ENCODE assay signal across 13 cellular contexts in the genomic region with DNA sequence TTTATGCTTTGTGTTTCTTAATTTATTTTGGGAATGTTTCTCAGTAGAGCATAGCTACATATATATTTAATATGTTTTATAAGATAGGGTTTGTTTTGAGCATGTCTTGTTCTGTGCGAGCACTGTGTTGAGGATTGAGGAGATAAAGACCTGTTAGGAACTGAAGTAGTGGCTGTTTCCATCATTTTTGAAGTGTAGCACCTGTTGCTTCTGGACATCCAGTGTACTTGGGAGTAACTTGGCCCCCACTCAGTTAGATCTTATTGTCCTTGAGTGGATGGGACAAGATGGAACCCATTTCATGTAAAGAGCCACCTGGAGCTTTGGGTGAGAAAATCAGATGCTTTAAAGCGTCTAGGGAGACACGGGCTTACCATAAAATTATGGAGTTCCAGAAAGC.
"Had no signal": no experiment of that assay in that cellular context is flagged by ENCODE, and none has a peak within 500 bp of the region (broad histone marks: within the 10 kb centered on the region; RNA-seq: fewer than 3 reads in every experiment).

No MANE protein-coding gene starts in this region.

- DNase-seq: activated CD4-positive, CD25-positive, alpha-beta regulatory T cell treated with anti-CD3 and anti-CD28 coated beads, Interleukin-2, amount 50 U/mL, for 72 hours; activated naive CD4-positive, alpha-beta T cell treated with anti-CD3 and anti-CD28 coated beads, Interleukin-2, amount 50 U/mL, for 16 hours; activated naive CD8-positive, alpha-beta T cell treated with anti-CD3 and anti-CD28 coated beads, Interleukin-2, amount 10 ng/mL, durations not matched to agents 7 days and 5 days; NCI-H510A; Peyer's patch had no signal

- H3K27me3 ChIP-seq: adrenal gland, breast epithelium, Peyer's patch, SJSA1 had no signal

- H3K9me3 ChIP-seq: adrenal gland, breast epithelium, Peyer's patch, SJSA1 had no signal

- H3K27me3 Mint-ChIP-seq: activated CD4-positive, alpha-beta memory T cell treated with anti-CD3 and anti-CD28 coated beads for 36 hours; activated CD4-positive, alpha-beta T cell treated with anti-CD3 and anti-CD28 coated beads, Interleukin-2, amount 10 ng/mL, durations not matched to agents 7 days and 5 days; activated naive CD8-positive, alpha-beta T cell treated with anti-CD3 and anti-CD28 coated beads, Interleukin-2, amount 10 ng/mL, durations not matched to agents 7 days and 5 days had no signal

- H3K36me3 ChIP-seq: breast epithelium, SJSA1 had no signal

- H3K9me3 Mint-ChIP-seq: activated CD4-positive, alpha-beta memory T cell treated with anti-CD3 and anti-CD28 coated beads for 36 hours; activated CD4-positive, alpha-beta T cell treated with anti-CD3 and anti-CD28 coated beads, Interleukin-2, amount 10 ng/mL, durations not matched to agents 7 days and 5 days; activated naive CD8-positive, alpha-beta T cell treated with anti-CD3 and anti-CD28 coated beads, Interleukin-2, amount 10 ng/mL, durations not matched to agents 7 days and 5 days; T-helper 1 cell treated with Interleukin-12 subunit alpha and Interleukin-12 subunit beta and Interleukin-4 antibody, amounts not matched to agents 30 μg/mL and 1 μg/mL, for 36 hours had no signal

- H3K27ac ChIP-seq: breast epithelium, RWPE1, SJSA1 had no signal

- H3K4me1 ChIP-seq: Peyer's patch, SJSA1 had no signal

- H3K4me3 ChIP-seq: adrenal gland, breast epithelium, K562, Peyer's patch, SJSA1 had no signal

- H3K36me3 Mint-ChIP-seq: activated naive CD8-positive, alpha-beta T cell treated with anti-CD3 and anti-CD28 coated beads, Interleukin-2, amount 10 ng/mL, durations not matched to agents 7 days and 5 days had no signal

- H3K27ac Mint-ChIP-seq: activated CD4-positive, alpha-beta memory T cell treated with anti-CD3 and anti-CD28 coated beads for 36 hours; activated naive CD8-positive, alpha-beta T cell treated with anti-CD3 and anti-CD28 coated beads, Interleukin-2, amount 10 ng/mL, durations not matched to agents 7 days and 5 days; T-helper 1 cell treated with Interleukin-12 subunit alpha and Interleukin-12 subunit beta and Interleukin-4 antibody, amounts not matched to agents 30 μg/mL and 1 μg/mL, for 36 hours had no signal

- H3K4me3 Mint-ChIP-seq: activated CD4-positive, alpha-beta memory T cell treated with anti-CD3 and anti-CD28 coated beads for 36 hours; activated CD4-positive, alpha-beta T cell treated with anti-CD3 and anti-CD28 coated beads, Interleukin-2, amount 10 ng/mL, durations not matched to agents 7 days and 5 days; activated naive CD8-positive, alpha-beta T cell treated with anti-CD3 and anti-CD28 coated beads, Interleukin-2, amount 10 ng/mL, durations not matched to agents 7 days and 5 days; T-helper 1 cell treated with Interleukin-12 subunit alpha and Interleukin-12 subunit beta and Interleukin-4 antibody, amounts not matched to agents 30 μg/mL and 1 μg/mL, for 36 hours had no signal
